ENCODE assay signal across 2 cellular contexts in the genomic region with DNA sequence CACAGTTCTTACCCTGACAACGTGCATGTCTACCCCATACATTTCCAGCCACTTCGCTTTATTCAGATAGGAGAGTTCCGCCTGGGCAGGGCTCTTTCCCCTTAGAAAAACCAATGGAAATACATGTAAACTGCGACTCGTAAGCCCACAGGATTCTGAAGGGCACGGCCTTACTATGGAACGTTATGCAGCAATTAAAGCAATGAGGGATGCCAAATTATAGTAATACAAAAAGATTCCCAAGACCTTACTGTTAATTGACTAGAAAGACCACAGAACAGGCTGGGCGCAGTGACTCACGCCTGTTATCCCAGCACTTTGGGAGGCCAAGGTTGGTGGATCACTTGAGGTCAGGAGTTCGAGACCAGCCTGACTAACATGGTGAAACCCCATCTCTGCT.
TF ChIP-seq lines count a peak whose summit lies in the region.

No MANE protein-coding gene starts in this region.

TF ChIP-seq in GM23338, 12 proteins besides CTCF, POLR2A, EP300 and RAD21 (continued from another document):
- TF ChIP-seq, protein P1, sequence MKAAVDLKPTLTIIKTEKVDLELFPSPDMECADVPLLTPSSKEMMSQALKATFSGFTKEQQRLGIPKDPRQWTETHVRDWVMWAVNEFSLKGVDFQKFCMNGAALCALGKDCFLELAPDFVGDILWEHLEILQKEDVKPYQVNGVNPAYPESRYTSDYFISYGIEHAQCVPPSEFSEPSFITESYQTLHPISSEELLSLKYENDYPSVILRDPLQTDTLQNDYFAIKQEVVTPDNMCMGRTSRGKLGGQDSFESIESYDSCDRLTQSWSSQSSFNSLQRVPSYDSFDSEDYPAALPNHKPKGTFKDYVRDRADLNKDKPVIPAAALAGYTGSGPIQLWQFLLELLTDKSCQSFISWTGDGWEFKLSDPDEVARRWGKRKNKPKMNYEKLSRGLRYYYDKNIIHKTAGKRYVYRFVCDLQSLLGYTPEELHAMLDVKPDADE (IDR thresholded peaks at IDR 0.05): no peak
- no peak for TF ChIP-seq CREB1 (CRISPR knock-in tag; IDR thresholded peaks at IDR 0.05; ENCODE audit: low read depth)
- TF ChIP-seq EZH2 (IDR thresholded peaks at IDR 0.05; ENCODE audit: low read depth, unreplicated experiment): no peak
- no peak for TF ChIP-seq EZH2phosphoT487 (IDR thresholded peaks at IDR 0.05; ENCODE audit: unreplicated experiment)
- TF ChIP-seq ZNF331 (CRISPR knock-in tag; IDR thresholded peaks at IDR 0.05; ENCODE audit: low read depth): no peak
- no peak for TF ChIP-seq ZNF114 (CRISPR knock-in tag; IDR thresholded peaks at IDR 0.05)
- no peak for TF ChIP-seq REST (IDR thresholded peaks at IDR 0.05; ENCODE audit: unreplicated experiment)
- TF ChIP-seq POLR2AphosphoS5 (IDR thresholded peaks at IDR 0.05; ENCODE audit: low read depth): no peak
- TF ChIP-seq ZNF462 (CRISPR knock-in tag; IDR thresholded peaks at IDR 0.05): no peak

TF ChIP-seq in HepG2, 621 proteins besides CTCF, POLR2A, EP300 and RAD21 (continued from another document):
- TF ChIP-seq ZSCAN5A (CRISPR knock-in tag; IDR thresholded peaks at IDR 0.05; ENCODE audit: borderline replicate concordance) (no peak), MIER3 (CRISPR knock-in tag; IDR thresholded peaks at IDR 0.05; ENCODE audit: borderline replicate concordance) (no peak), ZNF101 (CRISPR knock-in tag; IDR thresholded peaks at IDR 0.05; ENCODE audit: borderline replicate concordance, low read depth) (no peak), NPAS2 (CRISPR knock-in tag; IDR thresholded peaks at IDR 0.05; ENCODE audit: borderline replicate concordance) (no peak), MLLT10 (CRISPR knock-in tag; IDR thresholded peaks at IDR 0.05) (no peak), HOXD1 (CRISPR knock-in tag; IDR thresholded peaks at IDR 0.05) (no peak), MYC (CRISPR knock-in tag; IDR thresholded peaks at IDR 0.05; ENCODE audit: borderline replicate concordance) (no peak), TCF12 (IDR thresholded peaks at IDR 0.05) (no peak), TCF12 (CRISPR knock-in tag; IDR thresholded peaks at IDR 0.05) (no peak), HOXA7 (CRISPR knock-in tag; IDR thresholded peaks at IDR 0.05) (no peak)
- TF ChIP-seq, protein P2, sequence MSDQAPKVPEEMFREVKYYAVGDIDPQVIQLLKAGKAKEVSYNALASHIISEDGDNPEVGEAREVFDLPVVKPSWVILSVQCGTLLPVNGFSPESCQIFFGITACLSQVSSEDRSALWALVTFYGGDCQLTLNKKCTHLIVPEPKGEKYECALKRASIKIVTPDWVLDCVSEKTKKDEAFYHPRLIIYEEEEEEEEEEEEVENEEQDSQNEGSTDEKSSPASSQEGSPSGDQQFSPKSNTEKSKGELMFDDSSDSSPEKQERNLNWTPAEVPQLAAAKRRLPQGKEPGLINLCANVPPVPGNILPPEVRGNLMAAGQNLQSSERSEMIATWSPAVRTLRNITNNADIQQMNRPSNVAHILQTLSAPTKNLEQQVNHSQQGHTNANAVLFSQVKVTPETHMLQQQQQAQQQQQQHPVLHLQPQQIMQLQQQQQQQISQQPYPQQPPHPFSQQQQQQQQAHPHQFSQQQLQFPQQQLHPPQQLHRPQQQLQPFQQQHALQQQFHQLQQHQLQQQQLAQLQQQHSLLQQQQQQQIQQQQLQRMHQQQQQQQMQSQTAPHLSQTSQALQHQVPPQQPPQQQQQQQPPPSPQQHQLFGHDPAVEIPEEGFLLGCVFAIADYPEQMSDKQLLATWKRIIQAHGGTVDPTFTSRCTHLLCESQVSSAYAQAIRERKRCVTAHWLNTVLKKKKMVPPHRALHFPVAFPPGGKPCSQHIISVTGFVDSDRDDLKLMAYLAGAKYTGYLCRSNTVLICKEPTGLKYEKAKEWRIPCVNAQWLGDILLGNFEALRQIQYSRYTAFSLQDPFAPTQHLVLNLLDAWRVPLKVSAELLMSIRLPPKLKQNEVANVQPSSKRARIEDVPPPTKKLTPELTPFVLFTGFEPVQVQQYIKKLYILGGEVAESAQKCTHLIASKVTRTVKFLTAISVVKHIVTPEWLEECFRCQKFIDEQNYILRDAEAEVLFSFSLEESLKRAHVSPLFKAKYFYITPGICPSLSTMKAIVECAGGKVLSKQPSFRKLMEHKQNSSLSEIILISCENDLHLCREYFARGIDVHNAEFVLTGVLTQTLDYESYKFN (CRISPR knock-in tag; conservative IDR thresholded peaks at IDR 0.05): no peak
TF ChIP-seq in HepG2: peak in this region for 0.
